Comparison of ENCODE assay signal across 22 cellular contexts in the genomic region with DNA sequence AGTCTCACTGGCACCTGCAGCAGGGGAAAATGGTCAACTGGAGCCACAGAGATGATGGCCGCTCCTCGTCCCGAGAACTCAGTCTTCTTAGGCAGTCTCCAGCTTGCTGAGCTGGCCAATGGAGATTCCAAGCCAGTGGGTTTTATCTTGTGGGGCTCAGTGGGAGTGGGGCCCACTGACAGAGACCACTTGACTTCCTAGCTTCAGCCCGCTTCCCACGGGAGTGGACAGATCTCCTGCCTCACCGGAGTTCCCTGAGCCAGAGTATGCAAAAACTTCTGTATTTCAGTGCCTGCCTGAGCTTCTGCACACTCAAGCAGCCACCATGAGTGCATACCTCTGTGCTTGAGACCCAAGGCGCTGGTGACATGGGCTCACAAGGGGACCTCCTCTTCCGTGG.
"Had no signal": no experiment of that assay in that cellular context is flagged by ENCODE, and none has a peak within 500 bp of the region (broad histone marks: within the 10 kb centered on the region; RNA-seq: fewer than 3 reads in every experiment).

No MANE protein-coding gene starts in this region.

- H3K9me3 ChIP-seq: SK-N-SH had no signal

- H3K27me3 Mint-ChIP-seq: IgD-negative memory B cell had no signal

- H3K27ac Mint-ChIP-seq: IgD-negative memory B cell had no signal

- H3K4me1 Mint-ChIP-seq: IgD-negative memory B cell had no signal

- DNase-seq: Kasumi-1, MM.1S, NCI-H1092 treated with DMSO at 0.1 percent for 48 hours, NCI-H1436, NCI-H1694, NCI-H1930, NCI-H2081, NCI-H2107, NCI-H226, NCI-H446, NCI-H510A, NCI-H524 treated with DMSO at 0.1 percent for 48 hours, NCI-H69, NCI-H774, SHP77, SK-N-SH, SW 1271 had no signal

- H3K27ac ChIP-seq: KMS-11, RWPE1 had no signal

- ATAC-seq: K562, Panc1 had no signal

- H3K4me3 ChIP-seq: K562 had no signal

- H3K36me3 Mint-ChIP-seq: IgD-negative memory B cell had no signal

- H3K9ac ChIP-seq: KMS-11, SK-N-SH had no signal

- H3K4me2 ChIP-seq: KMS-11, SK-N-SH had no signal

- H3K4me3 Mint-ChIP-seq: IgD-negative memory B cell had no signal

- FAIRE-seq: K562 had no signal

- H3K9me2 ChIP-seq: SK-N-SH had no signal
